In genomic region chr2:70995227-70995729, GRCh38 we compare ENCODE assay signal across 9 cellular contexts. TPM values are rescaled to one million over a fixed set of nuclear protein-coding genes. Genes with fewer than 3 reads are reported as not detected.
A peak's percentile ranks its signal among the peaks of the same experiment; 100 is the strongest.
DNase-seq lines count a peak whose midpoint lies in the region; ATAC-seq and TF ChIP-seq lines count a peak whose summit lies in the region.
"Had no signal": no experiment of that assay in that cellular context is flagged by ENCODE, and none has a peak within 500 bp of the region (broad histone marks: within the 10 kb centered on the region; RNA-seq: fewer than 3 reads in every experiment).

No MANE protein-coding gene starts in this region.

- no peak for TF ChIP-seq CTCF in suprapubic skin (IDR thresholded peaks at IDR 0.05)

- H3K36me3 Mint-ChIP-seq in effector memory CD8-positive, alpha-beta T cell (ENCODE audit: insufficient read depth) = peaks cover 19% of the 10 kb centered on the region

- TF ChIP-seq EP300 in suprapubic skin (IDR thresholded peaks at IDR 0.05) = no peak

- H3K4me1 ChIP-seq in mesodermal cell (ENCODE audit: control insufficient read depth, insufficient read depth, low read length, poor library complexity, severe bottlenecking) (no peaks in the 10 kb centered on the region), suprapubic skin (peaks cover 33% of the 10 kb centered on the region)

- TF ChIP-seq POLR2A in suprapubic skin (IDR thresholded peaks at IDR 0.05) = no peak

- peak overlapping the region; percentile 92 for H3K4me3 ChIP-seq in mesodermal cell (ENCODE audit: extremely low read depth, insufficient read depth, low read length, poor library complexity, severe bottlenecking)
- H3K4me3 ChIP-seq in suprapubic skin = peak overlapping the region; percentile 92

- H3K27me3 Mint-ChIP-seq in effector memory CD8-positive, alpha-beta T cell = no peaks in the 10 kb centered on the region

- H3K9me3 ChIP-seq in mesodermal cell (ENCODE audit: control insufficient read depth, low read length) (no peaks in the 10 kb centered on the region), suprapubic skin (no peaks in the 10 kb centered on the region)

- H3K36me3 ChIP-seq in mesodermal cell (ENCODE audit: control insufficient read depth, insufficient read depth, low read length) (peaks cover 20% of the 10 kb centered on the region), suprapubic skin (peaks cover 17% of the 10 kb centered on the region)

- peaks cover 27 to 34% of the 10 kb centered on the region in 2 donors for H3K4me1 Mint-ChIP-seq in effector memory CD8-positive, alpha-beta T cell (ENCODE audit: low read depth in 2 of 2)

- peak overlapping the region; percentile 51 to 67 for H3K27ac Mint-ChIP-seq in effector memory CD8-positive, alpha-beta T cell

- H3K27me3 ChIP-seq in suprapubic skin = no peaks in the 10 kb centered on the region

- H3K9me3 Mint-ChIP-seq in effector memory CD8-positive, alpha-beta T cell = no peaks in the 10 kb centered on the region

- H3K27ac ChIP-seq in mesodermal cell (ENCODE audit: low read depth, low read length, severe bottlenecking) (no peak overlapping the region), suprapubic skin (no peak overlapping the region)

- ATAC-seq in HG02642 (IDR thresholded peaks at IDR 0.05; ENCODE audit: poor library complexity, unreplicated experiment) = peak; percentile 37
- peak; percentile 53 for ATAC-seq in effector memory CD8-positive, alpha-beta T cell (replicated peaks)

- peak; percentile 54 for DNase-seq in activated gamma-delta T cell treated with Interleukin-2 at 50 U/mL for 16 hours
- no peak for DNase-seq in activated gamma-delta T cell (lab: John Stamatoyannopoulos, UW)
- DNase-seq in NCI-H146 (lab: John Stamatoyannopoulos, UW) = peak; percentile 66
- DNase-seq in activated CD4-positive, alpha-beta T cell treated with anti-CD3 and anti-CD28 coated beads for 48 hours = peak; percentile 68
- peak; percentile 42 to 48 (median 44) for DNase-seq in effector memory CD8-positive, alpha-beta T cell
- peak in 1 of 2 donors; percentile 63 for DNase-seq in suprapubic skin (ENCODE audit: low spot score in 2 of 2)

- WGBS in mesodermal cell (ENCODE audit: insufficient coverage in 2 of 2), 2 experiments = 3 to 5% methylated on average over 14 of the region's 18 CpGs
- under 1% methylated on average over 14 of the region's 18 CpGs for WGBS in suprapubic skin

- H3K4me3 Mint-ChIP-seq in effector memory CD8-positive, alpha-beta T cell = peak overlapping the region; percentile 85 to 87

RNA-seq across cellular contexts. Expression of gene TEX261, which starts 0.6 kb away (rescaled TPM):
- 28.1 TPM for polyA plus RNA-seq in mesodermal cell (2013, experiment 1 of 2)
- 27.2 TPM for polyA plus RNA-seq in mesodermal cell (2013, experiment 2 of 2)
- 10 to 100 TPM; 19.7 to 31.0 (median 26.8) TPM for total RNA-seq in suprapubic skin

RNA-seq across cellular contexts. Expression of gene ANKRD53, which starts 16.8 kb away (rescaled TPM):
- polyA plus RNA-seq in mesodermal cell (2013, experiment 1 of 2) = 1.8 TPM
- polyA plus RNA-seq in mesodermal cell (2013, experiment 2 of 2) = 1.4 TPM
- 1 to 10 TPM in 2 of 4 donors, not detected in 2; 2.9 to 5.5 TPM for total RNA-seq in suprapubic skin

RNA-seq across cellular contexts. Expression of gene ATP6V1B1, which starts 59.6 kb away (rescaled TPM):
- polyA plus RNA-seq in mesodermal cell (2013, experiment 1 of 2) = not detected
- polyA plus RNA-seq in mesodermal cell (2013, experiment 2 of 2) = not detected
- total RNA-seq in suprapubic skin = 10 to 100 TPM; 22.7 to 66.9 (median 39.5) TPM
- total RNA-seq: subcutaneous adipose tissue had no signal
